In genomic region chr20:58514321-58515239, GRCh38 we compare ENCODE assay signal across 12 cellular contexts. TPM values are rescaled to one million over a fixed set of nuclear protein-coding genes. Genes with fewer than 3 reads are reported as not detected.
DNase-seq lines count a peak whose midpoint lies in the region; ATAC-seq and TF ChIP-seq lines count a peak whose summit lies in the region.
"Had no signal": no experiment of that assay in that cellular context is flagged by ENCODE, and none has a peak within 500 bp of the region (broad histone marks: within the 10 kb centered on the region; RNA-seq: fewer than 3 reads in every experiment).

No MANE protein-coding gene starts in this region.

- H3K4me1 ChIP-seq in skeletal muscle tissue (ENCODE audit: control insufficient read depth in 3 of 3, insufficient read depth in 3 of 3, low read length in 3 of 3), result no peaks in the 10 kb centered on the region

- no peak for ATAC-seq in HG03196 (IDR thresholded peaks at IDR 0.05; ENCODE audit: unreplicated experiment)
- ATAC-seq: naive thymus-derived CD8-positive, alpha-beta T cell had no signal

- no peak overlapping the region for H3K27ac ChIP-seq in skeletal muscle tissue (ENCODE audit: low read depth, low read length)

- H3K27me3 ChIP-seq in skeletal muscle tissue (ENCODE audit: control insufficient read depth in 3 of 3, insufficient read depth in 3 of 3, low read length in 3 of 3), result peaks cover 38 to 44% (median 39%) of the 10 kb centered on the region in 3 donors

- no peak for TF ChIP-seq CTCF in HFF-Myc (IDR thresholded peaks at IDR 0.05; ENCODE audit: low read depth, low read length, missing control alignments)
- no peak for TF ChIP-seq CTCF in choroid plexus epithelial cell (conservative IDR thresholded peaks at IDR 0.05; ENCODE audit: low read depth, low read length)

- H3K9ac ChIP-seq in skeletal muscle tissue (ENCODE audit: low read depth in 1 of 3, low read length in 3 of 3), result no peak overlapping the region

- H3K36me3 ChIP-seq in skeletal muscle tissue (ENCODE audit: control insufficient read depth in 3 of 3, insufficient read depth in 3 of 3, low read length in 3 of 3), result no peaks in the 10 kb centered on the region

- peak overlapping the region; percentile 41 for H3K4me3 ChIP-seq in HFF-Myc (replicated peaks; ENCODE audit: low read depth, low read length)
- peak overlapping the region; percentile 52 for H3K4me3 ChIP-seq in choroid plexus epithelial cell (ENCODE audit: low read depth, low read length)
- peak overlapping the region; percentile 62 for H3K4me3 ChIP-seq in iPS-18c (ENCODE audit: insufficient read depth, low read depth, low read length)
- peak overlapping the region in 2 of 3 donors; percentile 36 to 65 for H3K4me3 ChIP-seq in skeletal muscle tissue (ENCODE audit: low read length in 3 of 3)

- no peak for DNase-seq in HFF-Myc (ENCODE audit: extremely low read depth, low read depth)
- DNase-seq in choroid plexus epithelial cell (ENCODE audit: low read depth), result peak; percentile 23
- no peak for DNase-seq in activated CD8-positive, alpha-beta memory T cell treated with anti-CD3 and anti-CD28 coated beads, Interleukin-2, amount 50 U/mL, for 4 hours
- DNase-seq in activated CD8-positive, alpha-beta memory T cell treated with anti-CD3 and anti-CD28 coated beads, Interleukin-2, amount 50 U/mL, for 48 hours, result no peak
- no peak for DNase-seq in DMS79 (lab: John Stamatoyannopoulos, UW)
- DNase-seq: naive thymus-derived CD8-positive, alpha-beta T cell; NCI-H524 treated with DMSO at 0.1 percent for 48 hours had no signal

- H3K9me3 ChIP-seq in iPS-18c (ENCODE audit: control insufficient read depth, insufficient read depth, low read length), result no peaks in the 10 kb centered on the region
- H3K9me3 ChIP-seq in skeletal muscle tissue (ENCODE audit: control insufficient read depth in 3 of 3, low read length in 3 of 3), result no peaks in the 10 kb centered on the region

RNA-seq across cellular contexts. Expression of gene APCDD1L, which starts 0.6 kb away (rescaled TPM):
- total RNA-seq in skeletal muscle tissue, result 4.2 TPM
- total RNA-seq: activated T-helper 2 cell treated with anti-CD3 and anti-CD28 coated beads, Interferon-gamma antibody, Interleukin-2, Interleukin-4, amounts not matched to agents 10 μg/mL and 5 μg/mL and 100 μg/mL, durations not matched to agents 14 hours and 24 hours and 36 hours; naive thymus-derived CD8-positive, alpha-beta T cell; T-helper 2 cell treated with Interferon-gamma antibody and Interleukin-4, amounts not matched to agents 100 ng/mL and 5 ng/mL, for 36 hours had no signal
